ENCODE assay signal across 8 cellular contexts in the genomic region with DNA sequence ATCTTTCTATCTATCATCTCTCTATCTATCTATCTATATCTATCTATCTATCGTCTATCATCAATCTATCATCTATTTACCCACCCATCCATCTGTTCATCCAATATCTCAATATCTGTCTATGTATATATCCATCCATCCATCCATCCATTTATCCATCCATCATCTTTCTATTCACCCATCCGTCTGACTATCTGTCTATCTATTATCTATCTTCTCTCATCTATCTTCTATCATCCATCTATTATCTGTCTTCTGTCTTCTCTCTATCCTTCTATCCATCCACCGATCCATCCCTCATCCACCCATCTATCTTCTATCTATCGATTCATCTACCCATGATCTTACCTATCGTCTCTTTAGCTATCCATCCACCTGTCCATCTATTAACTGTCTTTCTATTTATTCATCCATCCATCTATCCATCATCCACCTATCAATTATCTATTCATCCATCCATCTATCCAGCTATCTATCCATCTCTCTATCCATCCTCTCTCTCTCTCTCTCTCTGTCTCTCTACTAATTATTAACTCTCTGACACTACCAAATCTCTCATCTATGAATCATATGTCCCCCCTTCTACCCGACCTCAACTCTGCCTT.
"Had no signal": no experiment of that assay in that cellular context is flagged by ENCODE, and none has a peak within 500 bp of the region (broad histone marks: within the 10 kb centered on the region; RNA-seq: fewer than 3 reads in every experiment).

No MANE protein-coding gene starts in this region.

- DNase-seq: GDM1, GF-D8 had no signal

- FAIRE-seq: G401.6, GM12878, GM12891, GM12892, GM18507, GM19239 had no signal

- H3K4me3 ChIP-seq: GM12878 had no signal
